ENCODE assay signal across 17 cellular contexts in genomic region chr18:28108801-28109200, GRCh38.
A peak's percentile ranks its signal among the peaks of the same experiment; 100 is the strongest.
DNase-seq lines count a peak whose midpoint lies in the region; ATAC-seq and TF ChIP-seq lines count a peak whose summit lies in the region.
"Had no signal": no experiment of that assay in that cellular context is flagged by ENCODE, and none has a peak within 500 bp of the region (broad histone marks: within the 10 kb centered on the region; RNA-seq: fewer than 3 reads in every experiment).

No MANE protein-coding gene starts in this region.

- H3K9me3 ChIP-seq in HUES6 (ENCODE audit: control insufficient read depth, insufficient read depth, low read depth, low read length) = no peaks in the 10 kb centered on the region
- no peaks in the 10 kb centered on the region for H3K9me3 ChIP-seq in gastrocnemius medialis
- no peaks in the 10 kb centered on the region for H3K9me3 ChIP-seq in tibial nerve
- H3K9me3 ChIP-seq: tibial artery had no signal

- no peak overlapping the region for H3K9ac ChIP-seq in HUES6 (ENCODE audit: low read length)

- H3K36me3 ChIP-seq in HUES6 (ENCODE audit: control insufficient read depth, insufficient read depth, low read length) (no peaks in the 10 kb centered on the region), gastrocnemius medialis (no peaks in the 10 kb centered on the region), tibial nerve (no peaks in the 10 kb centered on the region)
- H3K36me3 ChIP-seq: brain microvascular endothelial cell, tibial artery had no signal

- no peak for ATAC-seq in gastrocnemius medialis
- no peak for ATAC-seq in activated naive CD8-positive, alpha-beta T cell treated with anti-CD3 and anti-CD28 coated beads, Interleukin-2, amount 50 U/mL, for 24 hours
- ATAC-seq: activated T-cell treated with anti-CD3 and anti-CD28 coated beads, Interleukin-2, amount 50 U/mL, for 4 hours; natural killer cell treated with Interleukin-12 subunit alpha and Interleukin-12 subunit beta and Interleukin-15 and Interleukin-18, amount 100 ng/mL, for 72 hours had no signal

- H3K4me1 ChIP-seq in HUES6 (ENCODE audit: control insufficient read depth, insufficient read depth, low read length) (peaks cover 62% of the 10 kb centered on the region), gastrocnemius medialis (no peaks in the 10 kb centered on the region), tibial nerve (no peaks in the 10 kb centered on the region)

- no peak for TF ChIP-seq POLR2A in gastrocnemius medialis (IDR thresholded peaks at IDR 0.05)
- no peak for TF ChIP-seq POLR2A in tibial nerve (IDR thresholded peaks at IDR 0.05)

- in situ Hi-C loops in astrocyte of the spinal cord (cut with HindIII; ENCODE audit: low sequenced_read_pairs) (no loop called here), gastrocnemius medialis (cut with MboI; ENCODE audit: low sequenced_read_pairs in 4 of 4) (no loop called here), GM13976 (cut with MboI; ENCODE audit: low sequenced_read_pairs, unreplicated experiment) (no loop called here)

- intact Hi-C loops in gastrocnemius medialis (cut with DNase I; ENCODE audit: low total_unique reads) = no loop called here

- H3K27ac ChIP-seq in HUES6 (ENCODE audit: low read depth, low read length) = peak overlapping the region; percentile 48; the same call in 1 of the 2 replicates
- no peak overlapping the region for H3K27ac ChIP-seq in gastrocnemius medialis
- H3K27ac ChIP-seq in tibial nerve = no peak overlapping the region
- H3K27ac ChIP-seq: brain microvascular endothelial cell, epithelial cell of prostate, tibial artery had no signal

- no peak overlapping the region for H3K4me3 Mint-ChIP-seq in activated naive CD8-positive, alpha-beta T cell treated with anti-CD3 and anti-CD28 coated beads, Interleukin-2, amount 50 U/mL, for 24 hours
- H3K4me3 Mint-ChIP-seq: activated T-cell treated with anti-CD3 and anti-CD28 coated beads, Interleukin-2, amount 50 U/mL, for 4 hours; CD4-positive, alpha-beta T cell; natural killer cell treated with Interleukin-12 subunit alpha and Interleukin-12 subunit beta and Interleukin-15 and Interleukin-18, amount 100 ng/mL, for 72 hours had no signal

- no peak for TF ChIP-seq EP300 in tibial nerve (IDR thresholded peaks at IDR 0.05)

- H3K4me3 ChIP-seq in HUES6 (ENCODE audit: low read depth, low read length) (no peak overlapping the region), astrocyte of the spinal cord (ENCODE audit: low read depth, low read length) (no peak overlapping the region), gastrocnemius medialis (no peak overlapping the region), tibial nerve (no peak overlapping the region)
- H3K4me3 ChIP-seq: tibial artery had no signal

- WGBS in tibial nerve, 2 donors = 74 to 89% methylated on average over 3 of the region's 3 CpGs

- no peaks in the 10 kb centered on the region for H3K27me3 ChIP-seq in HUES6 (ENCODE audit: control insufficient read depth, insufficient read depth, low read length)
- H3K27me3 ChIP-seq in gastrocnemius medialis = no peaks in the 10 kb centered on the region
- H3K27me3 ChIP-seq in tibial nerve = no peaks in the 10 kb centered on the region
- H3K27me3 ChIP-seq: brain microvascular endothelial cell, tibial artery had no signal

- H3K9me3 Mint-ChIP-seq in activated naive CD8-positive, alpha-beta T cell treated with anti-CD3 and anti-CD28 coated beads, Interleukin-2, amount 50 U/mL, for 24 hours = peaks cover 6% of the 10 kb centered on the region
- H3K9me3 Mint-ChIP-seq: activated T-cell treated with anti-CD3 and anti-CD28 coated beads, Interleukin-2, amount 50 U/mL, for 4 hours; natural killer cell treated with Interleukin-12 subunit alpha and Interleukin-12 subunit beta and Interleukin-15 and Interleukin-18, amount 100 ng/mL, for 72 hours had no signal

- peak; percentile 29 for DNase-seq in D341Med (ENCODE audit: low spot score)
- peak; percentile 28 for DNase-seq in astrocyte of the spinal cord (ENCODE audit: low read depth, low spot score)
- peak; percentile 43 for DNase-seq in left kidney (ENCODE audit: low read depth, low spot score)
- DNase-seq in gastrocnemius medialis = no peak
- no peak for DNase-seq in tibial nerve (ENCODE audit: low spot score in 2 of 2)
- no peak for DNase-seq in activated naive CD8-positive, alpha-beta T cell treated with anti-CD3 and anti-CD28 coated beads, Interleukin-2, amount 50 U/mL, for 24 hours
- DNase-seq in GM13976 (ENCODE audit: low spot score) = no peak
- DNase-seq: activated CD4-positive, CD25-positive, alpha-beta regulatory T cell treated with anti-CD3 and anti-CD28 coated beads, Interleukin-2, amount 50 U/mL, for 72 hours; activated T-cell treated with anti-CD3 and anti-CD28 coated beads, Interleukin-2, amount 50 U/mL, for 4 hours; brain microvascular endothelial cell; CD4-positive, alpha-beta T cell; MV-4-11; NCI-H774; tibial artery had no signal

- no peaks in the 10 kb centered on the region for H3K4me1 Mint-ChIP-seq in activated naive CD8-positive, alpha-beta T cell treated with anti-CD3 and anti-CD28 coated beads, Interleukin-2, amount 50 U/mL, for 24 hours

- no peak overlapping the region for H3K27ac Mint-ChIP-seq in activated naive CD8-positive, alpha-beta T cell treated with anti-CD3 and anti-CD28 coated beads, Interleukin-2, amount 50 U/mL, for 24 hours
- H3K27ac Mint-ChIP-seq: CD4-positive, alpha-beta T cell; natural killer cell treated with Interleukin-12 subunit alpha and Interleukin-12 subunit beta and Interleukin-15 and Interleukin-18, amount 100 ng/mL, for 72 hours had no signal

- no peaks in the 10 kb centered on the region for H3K36me3 Mint-ChIP-seq in activated naive CD8-positive, alpha-beta T cell treated with anti-CD3 and anti-CD28 coated beads, Interleukin-2, amount 50 U/mL, for 24 hours (ENCODE audit: low read depth)
- H3K36me3 Mint-ChIP-seq: natural killer cell treated with Interleukin-12 subunit alpha and Interleukin-12 subunit beta and Interleukin-15 and Interleukin-18, amount 100 ng/mL, for 72 hours had no signal

- TF ChIP-seq CTCF in astrocyte of the spinal cord (IDR thresholded peaks at IDR 0.05; ENCODE audit: low read depth, low read length) (no peak), gastrocnemius medialis (IDR thresholded peaks at IDR 0.05 in 4 of 5, conservative IDR thresholded peaks at IDR 0.05 in 1 of 5) (no peak), tibial nerve (IDR thresholded peaks at IDR 0.05) (no peak), GM13976 (IDR thresholded peaks at IDR 0.05; ENCODE audit: borderline replicate concordance, control extremely low read depth, extremely low read depth, insufficient read depth, missing control alignments) (no peak)

- no peaks in the 10 kb centered on the region for H3K27me3 Mint-ChIP-seq in activated naive CD8-positive, alpha-beta T cell treated with anti-CD3 and anti-CD28 coated beads, Interleukin-2, amount 50 U/mL, for 24 hours
- H3K27me3 Mint-ChIP-seq: CD4-positive, alpha-beta T cell; natural killer cell treated with Interleukin-12 subunit alpha and Interleukin-12 subunit beta and Interleukin-15 and Interleukin-18, amount 100 ng/mL, for 72 hours had no signal

Comparison
In these comparisons a context has a peak if more than half of its experiments do, and no peak if none do; other contexts are left out.
1. DNase-seq: peak in D341Med (single experiment), astrocyte of the spinal cord (single experiment) and left kidney (single experiment); none in gastrocnemius medialis (0 of 2), tibial nerve (0 of 2), activated naive CD8-positive, alpha-beta T cell treated with anti-CD3 and anti-CD28 coated beads, Interleukin-2, amount 50 U/mL, for 24 hours (single experiment) and GM13976 (single experiment).